In the genomic region with DNA sequence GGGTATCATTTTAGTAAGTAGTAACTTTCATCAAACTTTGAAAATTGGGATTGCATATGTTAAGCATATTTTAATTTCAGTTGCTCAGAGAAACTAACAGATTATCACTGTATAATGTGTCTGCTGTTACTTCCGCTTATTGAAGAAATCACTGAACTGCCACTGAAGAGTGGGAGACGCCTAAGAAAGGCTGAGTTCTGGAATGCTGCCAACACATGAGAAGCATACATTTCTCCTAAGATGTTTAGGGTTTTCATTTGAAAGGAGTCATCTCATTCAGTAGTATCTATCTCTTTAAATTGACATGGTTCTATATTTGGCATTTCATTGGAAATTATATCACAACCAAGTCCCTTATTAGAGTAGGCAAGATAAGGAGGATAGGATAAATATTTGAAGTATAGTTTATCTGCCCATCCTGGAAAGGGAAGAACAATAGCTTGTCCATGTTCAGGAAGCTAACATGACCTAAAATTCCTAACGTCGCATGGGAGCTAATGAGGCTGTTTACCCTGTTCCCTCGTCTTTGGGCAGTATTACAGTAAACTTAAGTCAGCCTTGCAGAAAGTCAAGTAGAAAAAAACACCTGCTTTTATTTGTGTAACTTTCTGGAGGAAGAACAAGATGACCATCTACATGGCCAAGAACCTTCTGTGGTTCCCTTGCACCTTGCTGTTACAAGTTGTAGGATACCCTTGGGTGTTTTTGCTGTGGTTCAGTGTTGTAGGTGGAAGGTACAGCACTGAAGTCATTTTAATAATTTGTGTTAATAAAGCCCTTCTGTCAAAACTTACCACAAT, we compare ENCODE assay signal across 21 cellular contexts.
"Had no signal": no experiment of that assay in that cellular context is flagged by ENCODE, and none has a peak within 500 bp of the region (broad histone marks: within the 10 kb centered on the region; RNA-seq: fewer than 3 reads in every experiment).

No MANE protein-coding gene starts in this region.

- H3K36me3 ChIP-seq: lower lobe of right lung, transverse colon, WERI-Rb-1 had no signal

- H3K4me3 Mint-ChIP-seq: activated CD8-positive, alpha-beta T cell treated with anti-CD3 and anti-CD28 coated beads, Interleukin-2, amount 10 ng/mL, durations not matched to agents 7 days and 5 days; activated naive CD4-positive, alpha-beta T cell treated with anti-CD3 and anti-CD28 coated beads, Interleukin-2, amount 50 U/mL, for 24 hours had no signal

- H3K4me2 ChIP-seq: smooth muscle cell had no signal

- H3K27me3 Mint-ChIP-seq: progenitor cell of endocrine pancreas had no signal

- H3K4me1 Mint-ChIP-seq: activated naive CD4-positive, alpha-beta T cell treated with anti-CD3 and anti-CD28 coated beads, Interleukin-2, amount 50 U/mL, for 24 hours had no signal

- H3K27me3 ChIP-seq: transverse colon had no signal

- H3K27ac Mint-ChIP-seq: activated CD8-positive, alpha-beta T cell treated with anti-CD3 and anti-CD28 coated beads, Interleukin-2, amount 10 ng/mL, durations not matched to agents 7 days and 5 days; activated naive CD4-positive, alpha-beta T cell treated with anti-CD3 and anti-CD28 coated beads, Interleukin-2, amount 50 U/mL, for 24 hours; progenitor cell of endocrine pancreas had no signal

- H3K27ac ChIP-seq: coronary artery, transverse colon, WERI-Rb-1 had no signal

- H3K9me3 ChIP-seq: transverse colon had no signal

- H3K4me3 ChIP-seq: coronary artery, lower lobe of right lung, smooth muscle cell, transverse colon had no signal

- ATAC-seq: activated CD8-positive, alpha-beta T cell treated with anti-CD3 and anti-CD28 coated beads, Interleukin-2, amount 10 ng/mL, durations not matched to agents 7 days and 5 days; stimulated activated naive CD8-positive, alpha-beta T cell treated with anti-CD3 and anti-CD28 coated beads, Interleukin-15, Interleukin-2, amounts not matched to agents 100 U/mL and 50 U/mL, for 24 hours had no signal

- DNase-seq: activated CD4-positive, alpha-beta T cell treated with anti-CD3 and anti-CD28 coated beads for 4 hours; activated CD8-positive, alpha-beta memory T cell treated with anti-CD3 and anti-CD28 coated beads, Interleukin-2, amount 50 U/mL, for 4 hours; activated CD8-positive, alpha-beta T cell treated with anti-CD3 and anti-CD28 coated beads, Interleukin-2, amount 10 ng/mL, durations not matched to agents 7 days and 5 days; activated effector memory CD4-positive, alpha-beta T cell treated with anti-CD3 and anti-CD28 coated beads, Interleukin-2, amount 50 U/mL, for 16 hours; activated T-cell treated with anti-CD3 and anti-CD28 coated beads, Interleukin-2, amount 50 U/mL, for 48 hours; central memory CD4-positive, alpha-beta T cell; effector CD8-positive, alpha-beta T cell; foreskin melanocyte; kidney glomerular epithelial cell; lower lobe of right lung; midbrain; right cardiac atrium; stimulated activated CD4-positive, alpha-beta T cell treated with anti-CD3 and anti-CD28 coated beads, Interleukin-4, amount 100 ng/mL, for 4 hours; stimulated activated CD8-positive, alpha-beta memory T cell treated with anti-CD3 and anti-CD28 coated beads, Interleukin-4, amount 100 ng/mL, for 48 hours; stimulated activated naive CD8-positive, alpha-beta T cell treated with anti-CD3 and anti-CD28 coated beads, Interleukin-15, Interleukin-2, amounts not matched to agents 100 U/mL and 50 U/mL, for 24 hours; transverse colon; WERI-Rb-1 had no signal
